ENCODE assay signal across 8 cellular contexts in genomic region chr2:53302455-53302854, GRCh38.
"Had no signal": no experiment of that assay in that cellular context is flagged by ENCODE, and none has a peak within 500 bp of the region (broad histone marks: within the 10 kb centered on the region; RNA-seq: fewer than 3 reads in every experiment).

No MANE protein-coding gene starts in this region.

- ATAC-seq: GM12878 had no signal

- DNase-seq: GDM1, GF-D8 had no signal

- H3K4me3 ChIP-seq: GM12878 had no signal

- FAIRE-seq: G401.6, GM12878, GM12891, GM12892, GM18507, GM19239 had no signal
